In the genomic region with DNA sequence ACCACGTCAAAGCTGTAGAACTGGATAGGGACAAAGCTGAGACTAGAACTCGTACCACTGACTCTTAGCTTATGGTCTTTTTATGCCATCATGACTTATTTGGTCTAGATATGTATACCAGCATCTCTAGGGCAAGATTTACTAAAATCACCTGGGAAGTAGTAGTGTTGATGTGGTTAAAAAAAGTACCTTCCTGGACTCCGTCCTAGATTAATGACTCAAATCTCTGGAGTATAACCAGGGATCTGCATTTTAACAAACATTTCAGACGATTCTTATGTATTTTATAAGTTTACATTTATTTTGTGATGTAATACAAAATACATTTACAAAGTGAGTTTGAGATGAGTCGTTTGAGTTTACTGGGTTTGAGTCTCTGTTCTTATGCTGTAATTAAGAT, we compare ENCODE assay signal across 18 cellular contexts.
DNase-seq lines count a peak whose midpoint lies in the region; ATAC-seq and TF ChIP-seq lines count a peak whose summit lies in the region.
"Had no signal": no experiment of that assay in that cellular context is flagged by ENCODE, and none has a peak within 500 bp of the region (broad histone marks: within the 10 kb centered on the region; RNA-seq: fewer than 3 reads in every experiment).

No MANE protein-coding gene starts in this region.

- H3K14ac ChIP-seq in mesenchymal stem cell (ENCODE audit: low read length in 2 of 2) = no peak overlapping the region

- intact Hi-C loops in left ventricle myocardium inferior (cut with micrococcal nuclease) = no loop called here
- intact Hi-C loops in Right ventricle myocardium superior (cut with DNase I) = no loop called here
- intact Hi-C loops in body of pancreas (cut with DNase I) = no loop called here

- no peak overlapping the region for H3K23ac ChIP-seq in mesenchymal stem cell (ENCODE audit: low read length in 2 of 2)

- no peak overlapping the region for H3K4me2 ChIP-seq in mesenchymal stem cell (ENCODE audit: low read length, poor library complexity, severe bottlenecking)

- H3K18ac ChIP-seq in mesenchymal stem cell (ENCODE audit: low read depth in 1 of 2, low read length in 2 of 2) = no peak overlapping the region

- no peak for DNase-seq in left ventricle myocardium inferior
- no peak for DNase-seq in Right ventricle myocardium superior
- DNase-seq in mesenchymal stem cell = no peak
- DNase-seq in NCI-H226 = no peak
- no peak for DNase-seq in body of pancreas
- DNase-seq in stimulated activated CD4-positive, alpha-beta T cell treated with anti-CD3 and anti-CD28 coated beads, Interleukin-12 subunit alpha, Interleukin-12 subunit beta, amount 100 ng/mL, for 4 hours = no peak
- DNase-seq in stimulated activated CD4-positive, alpha-beta T cell treated with anti-CD3 and anti-CD28 coated beads, Interleukin-4, amount 100 ng/mL, for 24 hours = no peak
- DNase-seq: CD4-positive, alpha-beta memory T cell; DMS153; Karpas-422; NCI-H1105 treated with DMSO at 0.1 percent for 48 hours; NCI-H2081; NCI-H2171; NCI-H524 treated with DMSO at 0.1 percent for 48 hours; NCI-H82 had no signal

- no peak overlapping the region for H3K4ac ChIP-seq in mesenchymal stem cell (ENCODE audit: low read depth in 1 of 2, low read length in 2 of 2)

- H3K9me3 ChIP-seq in left ventricle myocardium inferior (replicated peaks) (no peaks in the 10 kb centered on the region), mesenchymal stem cell (ENCODE audit: control insufficient read depth, low read length) (no peaks in the 10 kb centered on the region), subcutaneous abdominal adipose tissue (ENCODE audit: control insufficient read depth in 5 of 5, low read length in 5 of 5) (no peaks in the 10 kb centered on the region), body of pancreas (no peaks in the 10 kb centered on the region)
- H3K9me3 ChIP-seq: BLaER1 treated with 17β-estradiol and CSF1 and Interleukin-3, amounts not matched to agents 10 nM and 100 nM had no signal

- peaks cover 89% of the 10 kb centered on the region for H3K4me1 ChIP-seq in left ventricle myocardium inferior
- H3K4me1 ChIP-seq in mesenchymal stem cell (ENCODE audit: control insufficient read depth, insufficient read depth, low read depth, low read length) = peaks cover 1% of the 10 kb centered on the region
- peaks cover 12 to 76% (median 71%) of the 10 kb centered on the region in 5 donors for H3K4me1 ChIP-seq in subcutaneous abdominal adipose tissue (ENCODE audit: control insufficient read depth in 5 of 5, insufficient read depth in 5 of 5, low read length in 5 of 5)
- peaks cover 10% of the 10 kb centered on the region for H3K4me1 ChIP-seq in body of pancreas

- H4K91ac ChIP-seq in mesenchymal stem cell (ENCODE audit: low read length) = no peak overlapping the region

- H3K27ac ChIP-seq in left ventricle myocardium inferior (replicated peaks) (peak overlapping the region; percentile 52), mesenchymal stem cell (ENCODE audit: low read length, poor library complexity, severe bottlenecking) (no peak overlapping the region), subcutaneous abdominal adipose tissue (ENCODE audit: low read depth, low read length) (peak overlapping the region; percentile 68), body of pancreas (no peak overlapping the region)
- H3K27ac ChIP-seq: 22Rv1; BLaER1 treated with 17β-estradiol and CSF1 and Interleukin-3, amounts not matched to agents 10 nM and 100 nM had no signal

- H2AK5ac ChIP-seq in mesenchymal stem cell (ENCODE audit: low read length, severe bottlenecking) = no peak overlapping the region

- no peak overlapping the region for H4K8ac ChIP-seq in mesenchymal stem cell (ENCODE audit: low read length)

- peak overlapping the region; percentile 85 for H3K9ac ChIP-seq in mesenchymal stem cell (ENCODE audit: low read length)
- no peak overlapping the region for H3K9ac ChIP-seq in subcutaneous abdominal adipose tissue (ENCODE audit: low read length in 5 of 5)
- H3K9ac ChIP-seq: BLaER1 treated with 17β-estradiol and CSF1 and Interleukin-3, amounts not matched to agents 10 nM and 100 nM had no signal

- H2BK5ac ChIP-seq in mesenchymal stem cell (ENCODE audit: low read depth, low read length, poor library complexity, severe bottlenecking) = no peak overlapping the region

- no peak overlapping the region for H2AFZ ChIP-seq in mesenchymal stem cell (ENCODE audit: low read depth, low read length)

- ATAC-seq in Right ventricle myocardium superior (ENCODE audit: poor library complexity) (no peak), body of pancreas (no peak)

- H3K36me3 ChIP-seq in left ventricle myocardium inferior (no peaks in the 10 kb centered on the region), mesenchymal stem cell (ENCODE audit: control insufficient read depth in 1 of 2, insufficient read depth in 2 of 2, low read depth in 1 of 2, low read length in 2 of 2) (no peaks in the 10 kb centered on the region), subcutaneous abdominal adipose tissue (ENCODE audit: control insufficient read depth in 5 of 5, insufficient read depth in 5 of 5, low read length in 5 of 5) (no peaks in the 10 kb centered on the region), body of pancreas (replicated peaks in 1 of 2; ENCODE audit: insufficient read depth in 1 of 2, low read depth in 2 of 2) (no peaks in the 10 kb centered on the region)

- 94% methylated on average over 2 of the region's 5 CpGs for WGBS in mesenchymal stem cell
- WGBS in body of pancreas, 2 donors = 69 to 74% methylated on average over 5 of the region's 5 CpGs

- TF ChIP-seq CTCF in left ventricle myocardium inferior (IDR thresholded peaks at IDR 0.05; ENCODE audit: borderline replicate concordance) (no peak), body of pancreas (IDR thresholded peaks at IDR 0.05) (no peak)

- no peak overlapping the region for H3K4me3 ChIP-seq in left ventricle myocardium inferior
- H3K4me3 ChIP-seq in mesenchymal stem cell (ENCODE audit: insufficient read depth in 1 of 2, low read depth in 1 of 2, low read length in 2 of 2) = peak overlapping the region in 1 of 2 experiments; percentile 55
- H3K4me3 ChIP-seq in subcutaneous abdominal adipose tissue (ENCODE audit: low read depth in 1 of 5, low read length in 5 of 5) = no peak overlapping the region
- H3K4me3 ChIP-seq in body of pancreas = no peak overlapping the region
- H3K4me3 ChIP-seq: BLaER1 treated with 17β-estradiol and CSF1 and Interleukin-3, amounts not matched to agents 10 nM and 100 nM had no signal

- H3K79me1 ChIP-seq in mesenchymal stem cell (replicated peaks; ENCODE audit: low read length, poor library complexity, severe bottlenecking) = peaks cover 18% of the 10 kb centered on the region

- TF ChIP-seq POLR2A in body of pancreas (IDR thresholded peaks at IDR 0.05) = no peak

- H2BK12ac ChIP-seq in mesenchymal stem cell (ENCODE audit: low read length in 2 of 2) = no peak overlapping the region

- H2BK120ac ChIP-seq in mesenchymal stem cell (ENCODE audit: low read depth, low read length) = no peak overlapping the region

- no peaks in the 10 kb centered on the region for H3K27me3 ChIP-seq in left ventricle myocardium inferior (ENCODE audit: low read depth)
- no peaks in the 10 kb centered on the region for H3K27me3 ChIP-seq in mesenchymal stem cell (ENCODE audit: control insufficient read depth in 1 of 2, insufficient read depth in 1 of 2, low read length in 2 of 2)
- H3K27me3 ChIP-seq in subcutaneous abdominal adipose tissue (ENCODE audit: control insufficient read depth in 5 of 5, insufficient read depth in 4 of 5, low read length in 5 of 5) = no peaks in the 10 kb centered on the region
- no peaks in the 10 kb centered on the region for H3K27me3 ChIP-seq in body of pancreas
- H3K27me3 ChIP-seq: BLaER1 treated with 17β-estradiol and CSF1 and Interleukin-3, amounts not matched to agents 10 nM and 100 nM had no signal

- H2BK15ac ChIP-seq in mesenchymal stem cell (ENCODE audit: low read depth, poor library complexity, severe bottlenecking) = no peak overlapping the region

Comparison
In these comparisons a context has a peak if more than half of its experiments do, and no peak if none do; other contexts are left out.
1. H3K27ac ChIP-seq: peak in left ventricle myocardium inferior (single experiment) and subcutaneous abdominal adipose tissue (single experiment); none in mesenchymal stem cell (single experiment) and body of pancreas (0 of 4).